ENCODE assay signal across 1 cellular context in genomic region chr14:92952497-92953298, GRCh38.
TF ChIP-seq lines count a peak whose summit lies in the region.

No MANE protein-coding gene starts in this region.

TF ChIP-seq in WTC11, 78 proteins besides CTCF, POLR2A, EP300 and RAD21 (continued from another document):
- TF ChIP-seq ZNF532 (CRISPR knock-in tag; IDR thresholded peaks at IDR 0.05; ENCODE audit: borderline replicate concordance) = no peak
- no peak for TF ChIP-seq AFF4 (CRISPR knock-in tag; IDR thresholded peaks at IDR 0.05; ENCODE audit: borderline replicate concordance)
TF ChIP-seq in WTC11: peak in this region for 0.
